Comparison of ENCODE assay signal across 11 cellular contexts in the genomic region with DNA sequence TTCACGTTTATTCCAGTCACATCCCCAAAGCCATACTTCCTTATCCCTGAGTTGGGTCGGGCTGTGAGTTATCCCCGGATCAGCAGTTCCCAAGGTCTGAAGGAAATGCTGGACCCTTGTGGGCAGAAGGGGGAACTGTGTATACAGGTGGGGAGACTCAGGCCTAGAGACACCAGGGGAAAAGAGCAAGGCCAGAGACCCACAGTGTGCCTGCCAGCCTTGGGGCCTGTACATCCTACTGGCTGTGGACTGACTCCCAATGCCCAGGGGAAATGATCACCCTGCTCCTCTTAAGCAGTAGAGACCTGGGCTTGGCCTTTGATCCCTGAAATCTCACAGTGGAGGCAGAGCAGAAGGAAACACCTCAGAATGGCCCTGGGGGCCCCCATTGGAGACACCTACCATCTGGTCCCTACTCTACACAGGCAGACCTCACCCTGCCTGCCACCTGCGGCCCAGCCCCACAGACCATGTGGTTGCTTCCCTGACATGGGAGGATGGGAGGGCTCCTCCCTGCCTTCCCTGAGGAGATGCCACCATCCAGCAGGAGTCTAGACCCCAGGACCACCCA. TPM values are rescaled to one million over a fixed set of nuclear protein-coding genes. Genes with fewer than 3 reads are reported as not detected.
DNase-seq lines count a peak whose midpoint lies in the region; ATAC-seq and TF ChIP-seq lines count a peak whose summit lies in the region.
"Had no signal": no experiment of that assay in that cellular context is flagged by ENCODE, and none has a peak within 500 bp of the region (broad histone marks: within the 10 kb centered on the region; RNA-seq: fewer than 3 reads in every experiment).

No MANE protein-coding gene starts in this region.

- no peaks in the 10 kb centered on the region for H3K9me3 Mint-ChIP-seq in activated naive CD8-positive, alpha-beta T cell (ENCODE audit: low read depth)
- H3K9me3 Mint-ChIP-seq in activated naive CD8-positive, alpha-beta T cell treated with anti-CD3 and anti-CD28 coated beads for 36 hours, result no peaks in the 10 kb centered on the region
- no peaks in the 10 kb centered on the region for H3K9me3 Mint-ChIP-seq in mesothelial cell of epicardium

- H3K4me3 Mint-ChIP-seq in activated naive CD8-positive, alpha-beta T cell, result peak overlapping the region; percentile 52
- H3K4me3 Mint-ChIP-seq in activated naive CD8-positive, alpha-beta T cell treated with anti-CD3 and anti-CD28 coated beads for 36 hours, result no peak overlapping the region
- peak overlapping the region; percentile 71 for H3K4me3 Mint-ChIP-seq in mesothelial cell of epicardium

- peaks cover 7% of the 10 kb centered on the region for H3K4me1 ChIP-seq in mammary epithelial cell (ENCODE audit: insufficient read depth, low read length)
- no peaks in the 10 kb centered on the region for H3K4me1 ChIP-seq in urinary bladder (ENCODE audit: insufficient read depth)

- H3K4me3 ChIP-seq in mammary epithelial cell (replicated peaks in 1 of 3; ENCODE audit: insufficient read depth in 1 of 3, low read depth in 2 of 3, low read length in 3 of 3), result peak overlapping the region in 1 of 3 experiments; percentile 67
- peak overlapping the region; percentile 71 for H3K4me3 ChIP-seq in urinary bladder (ENCODE audit: low read depth, low read length)

- H3K4me1 Mint-ChIP-seq in activated naive CD8-positive, alpha-beta T cell (ENCODE audit: low read depth), result peaks cover 23% of the 10 kb centered on the region
- peaks cover 15% of the 10 kb centered on the region for H3K4me1 Mint-ChIP-seq in activated naive CD8-positive, alpha-beta T cell treated with anti-CD3 and anti-CD28 coated beads for 36 hours
- peaks cover 6% of the 10 kb centered on the region for H3K4me1 Mint-ChIP-seq in mesothelial cell of epicardium

- H4K20me1 ChIP-seq in mammary epithelial cell (ENCODE audit: insufficient read depth, low read length), result no peaks in the 10 kb centered on the region

- no peak overlapping the region for H3K9ac ChIP-seq in mammary epithelial cell (ENCODE audit: insufficient read depth, low read length)

- no TSS peak for BruUV-seq in mammary epithelial cell (replicated peaks; lab: Mats Ljungman, UMichigan)

- H3K79me2 ChIP-seq in mammary epithelial cell (ENCODE audit: insufficient read depth, low read length), result no peaks in the 10 kb centered on the region

- TF ChIP-seq CTCF in mammary epithelial cell (conservative IDR thresholded peaks at IDR 0.05 in 1 of 2, IDR thresholded peaks at IDR 0.05 in 1 of 2; ENCODE audit: extremely low read depth in 1 of 2, insufficient read depth in 1 of 2, low read depth in 1 of 2, low read length in 2 of 2), result peak in 1 of 2 donors; percentile 20
- no peak for TF ChIP-seq CTCF in mesothelial cell of epicardium (IDR thresholded peaks at IDR 0.05; ENCODE audit: unreplicated experiment)

- H3K4me2 ChIP-seq in mammary epithelial cell (ENCODE audit: insufficient read depth, low read depth, low read length), result peak overlapping the region; percentile 98

- no peaks in the 10 kb centered on the region for H3K9me3 ChIP-seq in mammary epithelial cell (replicated peaks; ENCODE audit: insufficient read depth, low read length)

- intact Hi-C loops in mammary epithelial cell (cut with micrococcal nuclease), result loop anchor here (5.0 kb wide), 2 partner anchors 106 to 296 kb away; a partner anchor contains a TSS

- peak overlapping the region; percentile 82 for H3K27ac ChIP-seq in mammary epithelial cell (ENCODE audit: insufficient read depth, low read depth, low read length)
- peak overlapping the region; percentile 97 for H3K27ac ChIP-seq in urinary bladder (ENCODE audit: low read depth)

- H3K36me3 ChIP-seq in mammary epithelial cell (ENCODE audit: insufficient read depth, low read length), result peaks cover 13% of the 10 kb centered on the region
- no peaks in the 10 kb centered on the region for H3K36me3 ChIP-seq in urinary bladder (ENCODE audit: insufficient read depth)

- H2AFZ ChIP-seq in mammary epithelial cell (ENCODE audit: low read depth, low read length), result no peak overlapping the region

- no peaks in the 10 kb centered on the region for H3K27me3 Mint-ChIP-seq in activated naive CD8-positive, alpha-beta T cell
- H3K27me3 Mint-ChIP-seq in activated naive CD8-positive, alpha-beta T cell treated with anti-CD3 and anti-CD28 coated beads for 36 hours, result no peaks in the 10 kb centered on the region
- peaks cover 2% of the 10 kb centered on the region for H3K27me3 Mint-ChIP-seq in mesothelial cell of epicardium (ENCODE audit: low read depth)

- H3K36me3 Mint-ChIP-seq in activated naive CD8-positive, alpha-beta T cell, result peaks cover 3% of the 10 kb centered on the region
- H3K36me3 Mint-ChIP-seq in activated naive CD8-positive, alpha-beta T cell treated with anti-CD3 and anti-CD28 coated beads for 36 hours, result no peaks in the 10 kb centered on the region
- peaks cover 5% of the 10 kb centered on the region for H3K36me3 Mint-ChIP-seq in mesothelial cell of epicardium

- ATAC-seq in GM19455 (IDR thresholded peaks at IDR 0.05; ENCODE audit: unreplicated experiment) (no peak), esophagus mucosa (no peak)

- H3K27ac Mint-ChIP-seq in activated naive CD8-positive, alpha-beta T cell, result no peak overlapping the region
- H3K27ac Mint-ChIP-seq in activated naive CD8-positive, alpha-beta T cell treated with anti-CD3 and anti-CD28 coated beads for 36 hours, result no peak overlapping the region
- no peak overlapping the region for H3K27ac Mint-ChIP-seq in mesothelial cell of epicardium

- H3K27me3 ChIP-seq in mammary epithelial cell (ENCODE audit: insufficient read depth, low read length), result no peaks in the 10 kb centered on the region

- WGBS in mammary epithelial cell (ENCODE audit: low coverage, missing lambda C conversion rate), result 31% methylated on average over 3 of the region's 4 CpGs
- WGBS in urinary bladder, result 30% methylated on average over 4 of the region's 4 CpGs

- CTCF ChIA-PET in mammary epithelial cell (lab: Charles Lee; ENCODE audit: low non-redundant PET), result no interaction called here

- DNase-seq in activated naive CD8-positive, alpha-beta T cell treated with anti-CD3 and anti-CD28 coated beads for 36 hours, result no peak
- DNase-seq in mammary epithelial cell, result no peak
- DNase-seq in mesothelial cell of epicardium (ENCODE audit: low spot score in 2 of 2, unreplicated experiment in 2 of 2), result no peak
- no peak for DNase-seq in activated effector memory CD4-positive, alpha-beta T cell treated with anti-CD3 and anti-CD28 coated beads, Interleukin-2, amount 50 U/mL, for 16 hours
- DNase-seq: activated CD8-positive, alpha-beta memory T cell treated with anti-CD3 and anti-CD28 coated beads, Interleukin-2, amount 50 U/mL, for 4 hours; DND-41; islet precursor cell had no signal

- dilution Hi-C loops in mammary epithelial cell (cut with HindIII; ENCODE audit: low sequenced_read_pairs), result no loop called here

- in situ Hi-C loops in mammary epithelial cell (cut with MboI; ENCODE audit: low sequenced_read_pairs in 2 of 2), result no loop called here

RNA-seq across cellular contexts. Expression of a gene that starts 1.3 kb away (rescaled TPM):
- 1 to 10 TPM; 6.4 to 7.8 TPM for total RNA-seq in activated naive CD8-positive, alpha-beta T cell treated with anti-CD3 and anti-CD28 coated beads for 36 hours
- total RNA-seq in mammary epithelial cell (10 to 100 TPM; 24.6 to 38.7 TPM), mesothelial cell of epicardium (38.8 to 40.9 TPM (median 39.7 TPM) in 3 replicates), urinary bladder (113 TPM), esophagus mucosa (13.7 TPM)
- polyA plus RNA-seq in mammary epithelial cell (21.8 TPM), urinary bladder (1,134 TPM)
- 4.7 TPM for polyA minus RNA-seq in mammary epithelial cell

RNA-seq across cellular contexts. Expression of a gene that starts 16.7 kb away (rescaled TPM):
- total RNA-seq in activated naive CD8-positive, alpha-beta T cell treated with anti-CD3 and anti-CD28 coated beads for 36 hours, result under 1 TPM; 0.23 to 0.44 TPM
- total RNA-seq in mammary epithelial cell, result 1 to 10 TPM in 1 of 2 donors, under 1 TPM in 1; 0.50 to 2.7 TPM
- polyA plus RNA-seq in mammary epithelial cell, result 0.37 TPM
- polyA minus RNA-seq in mammary epithelial cell, result 2.4 TPM
- total RNA-seq in mesothelial cell of epicardium, result 8.6 to 10.8 TPM (median 9.3 TPM) in 3 replicates
- total RNA-seq in urinary bladder, result 0.32 TPM
- polyA plus RNA-seq in urinary bladder, result 1.5 TPM
- 1.5 TPM for total RNA-seq in esophagus mucosa

RNA-seq across cellular contexts. Expression of a gene that starts 25.0 kb away (rescaled TPM):
- total RNA-seq in activated naive CD8-positive, alpha-beta T cell treated with anti-CD3 and anti-CD28 coated beads for 36 hours, result 10 to 100 TPM; 19.2 to 19.8 TPM
- total RNA-seq in mammary epithelial cell (100 to 1,000 TPM in 1 of 2 donors, 10 to 100 TPM in 1; 79.9 to 363 TPM), mesothelial cell of epicardium (67.0 to 72.7 TPM (median 72.2 TPM) in 3 replicates), urinary bladder (149 TPM), esophagus mucosa (21.1 TPM)
- polyA plus RNA-seq in mammary epithelial cell (138 TPM), urinary bladder (1,750 TPM)
- 148 TPM for polyA minus RNA-seq in mammary epithelial cell

RNA-seq across cellular contexts. Expression of a gene that starts 34.2 kb away (rescaled TPM):
- total RNA-seq in activated naive CD8-positive, alpha-beta T cell treated with anti-CD3 and anti-CD28 coated beads for 36 hours, result not detected
- total RNA-seq in mammary epithelial cell (not detected), mesothelial cell of epicardium (0.11 to 0.29 TPM (median 0.20 TPM) in 3 replicates), urinary bladder (not detected), esophagus mucosa (19.4 TPM)
- polyA plus RNA-seq in mammary epithelial cell (not detected), urinary bladder (not detected)
- polyA minus RNA-seq in mammary epithelial cell, result not detected

RNA-seq across cellular contexts. Expression of a gene that starts 53.9 kb away (rescaled TPM):
- total RNA-seq in activated naive CD8-positive, alpha-beta T cell treated with anti-CD3 and anti-CD28 coated beads for 36 hours, result 10 to 100 TPM; 20.5 to 21.3 TPM
- total RNA-seq in mammary epithelial cell, result 10 to 100 TPM; 29.2 to 47.3 TPM
- 26.3 TPM for polyA plus RNA-seq in mammary epithelial cell
- polyA minus RNA-seq in mammary epithelial cell, result 18.2 TPM
- 27.4 to 28.6 TPM (median 27.8 TPM) in 3 replicates for total RNA-seq in mesothelial cell of epicardium
- total RNA-seq in urinary bladder, result 23.3 TPM
- polyA plus RNA-seq in urinary bladder, result 31.1 TPM
- 23.4 TPM for total RNA-seq in esophagus mucosa
